Comparison of ENCODE assay signal across 20 cellular contexts in the genomic region with DNA sequence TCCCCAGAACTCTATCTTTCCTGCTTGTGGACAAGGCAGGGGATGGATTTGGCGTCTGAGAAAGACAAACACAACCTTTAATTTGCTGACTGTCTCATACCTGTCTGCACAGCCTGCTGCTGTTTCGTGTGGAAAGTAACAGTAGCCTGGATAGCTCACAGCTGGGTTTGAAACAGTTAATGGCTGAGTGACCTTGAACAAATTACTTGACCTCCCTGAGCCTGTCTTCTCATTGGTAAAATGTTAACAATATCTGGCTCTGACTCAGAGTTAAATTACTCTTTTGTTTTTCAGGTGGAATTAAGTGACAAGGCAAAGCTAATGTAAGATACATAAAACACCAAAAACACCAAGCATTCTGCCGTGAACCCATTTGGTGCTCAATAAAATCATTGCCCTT. TPM values are rescaled to one million over a fixed set of nuclear protein-coding genes. Genes with fewer than 3 reads are reported as not detected.
DNase-seq lines count a peak whose midpoint lies in the region; ATAC-seq and TF ChIP-seq lines count a peak whose summit lies in the region.
"Had no signal": no experiment of that assay in that cellular context is flagged by ENCODE, and none has a peak within 500 bp of the region (broad histone marks: within the 10 kb centered on the region; RNA-seq: fewer than 3 reads in every experiment).

No MANE protein-coding gene starts in this region.

- ATAC-seq in activated CD8-positive, alpha-beta T cell treated with anti-CD3 and anti-CD28 coated beads, Interleukin-2, amount 10 ng/mL, durations not matched to agents 7 days and 5 days: no peak
- ATAC-seq in activated CD8-positive, alpha-beta T cell treated with anti-CD3 and anti-CD28 coated beads for 36 hours: no peak
- ATAC-seq in activated B cell treated with CpG ODN at 0.5 μM for 24 hours (ENCODE audit: low read depth): no peak
- ATAC-seq in right lobe of liver: peak in 3 of 4 donors; percentile 13 to 43 (median 16)
- ATAC-seq: A549, lower lobe of right lung had no signal

- TF ChIP-seq POLR2A in right lobe of liver (IDR thresholded peaks at IDR 0.05) (no peak), breast epithelium (IDR thresholded peaks at IDR 0.05) (no peak)

- intact Hi-C loops in activated CD8-positive, alpha-beta T cell treated with anti-CD3 and anti-CD28 coated beads for 36 hours (cut with micrococcal nuclease): no loop called here
- intact Hi-C loops in activated B cell treated with CpG ODN at 0.5 μM for 24 hours (cut with micrococcal nuclease) (no loop called here), right lobe of liver (cut with DNase I) (no loop called here), breast epithelium (cut with DNase I; ENCODE audit: low total_unique reads) (no loop called here)

- 68% methylated on average over 1 of the region's 3 CpGs for WGBS in right lobe of liver (ENCODE audit: insufficient coverage, low coverage, low lambda C conversion rate, missing lambda C conversion rate)

- H3K4me1 Mint-ChIP-seq in activated CD8-positive, alpha-beta T cell treated with anti-CD3 and anti-CD28 coated beads, Interleukin-2, amount 10 ng/mL, durations not matched to agents 7 days and 5 days (ENCODE audit: low read depth): peaks cover 38% of the 10 kb centered on the region
- peaks cover 18% of the 10 kb centered on the region for H3K4me1 Mint-ChIP-seq in activated CD8-positive, alpha-beta T cell treated with anti-CD3 and anti-CD28 coated beads for 36 hours (ENCODE audit: low read depth)
- H3K4me1 Mint-ChIP-seq in activated B cell treated with CpG ODN at 0.5 μM for 24 hours (peaks cover 30% of the 10 kb centered on the region), type B pancreatic cell (ENCODE audit: unreplicated experiment) (peaks cover 58% of the 10 kb centered on the region)

- CTCF ChIA-PET in activated CD8-positive, alpha-beta T cell treated with anti-CD3 and anti-CD28 coated beads, Interleukin-2, amount 10 ng/mL, durations not matched to agents 7 days and 5 days (lab: Charles Lee): interaction anchor here (1.4 to 2.2 kb wide), 3 partner anchors 9 to 88 kb away, joined by 3 to 6 read pairs (median 4); no protein-coding TSS in a partner anchor
- CTCF ChIA-PET in activated CD8-positive, alpha-beta T cell treated with anti-CD3 and anti-CD28 coated beads for 36 hours (lab: Charles Lee): interaction anchor here (1.1 kb wide), 1 partner anchor 37 kb away, joined by 3 read pairs; no protein-coding TSS in a partner anchor
- CTCF ChIA-PET in activated B cell treated with CpG ODN at 0.5 μM for 24 hours (lab: Charles Lee): interaction anchor here (1.1 kb wide), 1 partner anchor 241 kb away, joined by 3 read pairs; no protein-coding TSS in a partner anchor

- no peak overlapping the region for H3K4me3 ChIP-seq in right lobe of liver
- H3K4me3 ChIP-seq in breast epithelium: no peak overlapping the region
- H3K4me3 ChIP-seq: A549, lower lobe of right lung, testis had no signal

- H3K4me3 Mint-ChIP-seq in activated CD8-positive, alpha-beta T cell treated with anti-CD3 and anti-CD28 coated beads, Interleukin-2, amount 10 ng/mL, durations not matched to agents 7 days and 5 days: no peak overlapping the region
- no peak overlapping the region for H3K4me3 Mint-ChIP-seq in activated CD8-positive, alpha-beta T cell treated with anti-CD3 and anti-CD28 coated beads for 36 hours
- no peak overlapping the region for H3K4me3 Mint-ChIP-seq in activated B cell treated with CpG ODN at 0.5 μM for 24 hours
- H3K4me3 Mint-ChIP-seq in type B pancreatic cell: no peak overlapping the region

- no peak for DNase-seq in activated CD8-positive, alpha-beta T cell treated with anti-CD3 and anti-CD28 coated beads, Interleukin-2, amount 10 ng/mL, durations not matched to agents 7 days and 5 days
- DNase-seq in activated CD8-positive, alpha-beta T cell treated with anti-CD3 and anti-CD28 coated beads for 36 hours: no peak
- no peak for DNase-seq in activated B cell treated with CpG ODN at 0.5 μM for 24 hours
- no peak for DNase-seq in right lobe of liver
- DNase-seq in type B pancreatic cell (ENCODE audit: extremely low spot score, unreplicated experiment): no peak
- DNase-seq in stimulated activated CD4-positive, alpha-beta T cell treated with anti-CD3 and anti-CD28 coated beads, Interleukin-4, amount 100 ng/mL, for 1 hour: no peak
- DNase-seq in breast epithelium (ENCODE audit: low spot score in 2 of 2): no peak
- no peak for DNase-seq in NCI-H748 (lab: John Stamatoyannopoulos, UW; ENCODE audit: unreplicated experiment)
- DNase-seq: dermis blood vessel endothelial cell; DMS 273 treated with DMSO at 0.1 percent for 48 hours; GF-D8; lower lobe of right lung; NCI-H1436 treated with DMSO at 0.1 percent for 48 hours; NK-92 treated with Interleukin-12 subunit alpha and Interleukin-12 subunit beta, amount 100 ng/mL, for 24 hours; RPMI8226; testis; WERI-Rb-1 had no signal

- H3K9me3 Mint-ChIP-seq in activated CD8-positive, alpha-beta T cell treated with anti-CD3 and anti-CD28 coated beads, Interleukin-2, amount 10 ng/mL, durations not matched to agents 7 days and 5 days (ENCODE audit: insufficient read depth): no peaks in the 10 kb centered on the region
- H3K9me3 Mint-ChIP-seq in activated CD8-positive, alpha-beta T cell treated with anti-CD3 and anti-CD28 coated beads for 36 hours: no peaks in the 10 kb centered on the region
- no peaks in the 10 kb centered on the region for H3K9me3 Mint-ChIP-seq in activated B cell treated with CpG ODN at 0.5 μM for 24 hours
- H3K9me3 Mint-ChIP-seq in type B pancreatic cell: no peaks in the 10 kb centered on the region

- peaks cover 3% of the 10 kb centered on the region for H3K27me3 Mint-ChIP-seq in activated CD8-positive, alpha-beta T cell treated with anti-CD3 and anti-CD28 coated beads, Interleukin-2, amount 10 ng/mL, durations not matched to agents 7 days and 5 days (ENCODE audit: low read depth)
- no peaks in the 10 kb centered on the region for H3K27me3 Mint-ChIP-seq in activated CD8-positive, alpha-beta T cell treated with anti-CD3 and anti-CD28 coated beads for 36 hours
- no peaks in the 10 kb centered on the region for H3K27me3 Mint-ChIP-seq in activated B cell treated with CpG ODN at 0.5 μM for 24 hours
- no peaks in the 10 kb centered on the region for H3K27me3 Mint-ChIP-seq in type B pancreatic cell

- H3K4me1 ChIP-seq in right lobe of liver (peaks cover 0 to 4% (median 0%) of the 10 kb centered on the region in 4 donors), breast epithelium (peaks cover 0 to 15% of the 10 kb centered on the region in 2 donors)
- H3K4me1 ChIP-seq: A549 had no signal

- H3K27me3 ChIP-seq in right lobe of liver: no peaks in the 10 kb centered on the region
- H3K27me3 ChIP-seq in breast epithelium: no peaks in the 10 kb centered on the region
- H3K27me3 ChIP-seq: testis had no signal

- POLR2A ChIA-PET in activated CD8-positive, alpha-beta T cell treated with anti-CD3 and anti-CD28 coated beads, Interleukin-2, amount 10 ng/mL, durations not matched to agents 7 days and 5 days (lab: Charles Lee): interaction anchor here (1.0 kb wide), 1 partner anchor 21 kb away, joined by 3 read pairs; no protein-coding TSS in a partner anchor
- POLR2A ChIA-PET in activated CD8-positive, alpha-beta T cell treated with anti-CD3 and anti-CD28 coated beads for 36 hours (lab: Charles Lee): interaction anchor here (1.0 kb wide), 1 partner anchor 178 kb away, joined by 3 read pairs; no protein-coding TSS in a partner anchor
- POLR2A ChIA-PET in activated B cell treated with CpG ODN at 0.5 μM for 24 hours (lab: Charles Lee): interaction anchor here (3.5 kb wide), 1 partner anchor 16 kb away, joined by 31 read pairs; no protein-coding TSS in a partner anchor

- H3K36me3 ChIP-seq in right lobe of liver: no peaks in the 10 kb centered on the region
- no peaks in the 10 kb centered on the region for H3K36me3 ChIP-seq in breast epithelium
- H3K36me3 ChIP-seq: lower lobe of right lung, WERI-Rb-1 had no signal

- H3K36me3 Mint-ChIP-seq in activated CD8-positive, alpha-beta T cell treated with anti-CD3 and anti-CD28 coated beads, Interleukin-2, amount 10 ng/mL, durations not matched to agents 7 days and 5 days (ENCODE audit: low read depth): no peaks in the 10 kb centered on the region
- H3K36me3 Mint-ChIP-seq in activated CD8-positive, alpha-beta T cell treated with anti-CD3 and anti-CD28 coated beads for 36 hours (ENCODE audit: low read depth): no peaks in the 10 kb centered on the region
- H3K36me3 Mint-ChIP-seq in activated B cell treated with CpG ODN at 0.5 μM for 24 hours (ENCODE audit: low read depth): no peaks in the 10 kb centered on the region
- H3K36me3 Mint-ChIP-seq in type B pancreatic cell: no peaks in the 10 kb centered on the region

- TF ChIP-seq CTCF in activated CD8-positive, alpha-beta T cell treated with anti-CD3 and anti-CD28 coated beads for 36 hours (IDR thresholded peaks at IDR 0.05): no peak
- no peak for TF ChIP-seq CTCF in activated B cell treated with CpG ODN at 0.5 μM for 24 hours (IDR thresholded peaks at IDR 0.05)
- no peak for TF ChIP-seq CTCF in right lobe of liver (IDR thresholded peaks at IDR 0.05)
- no peak for TF ChIP-seq CTCF in type B pancreatic cell (conservative IDR thresholded peaks at IDR 0.05)
- no peak for TF ChIP-seq CTCF in breast epithelium (IDR thresholded peaks at IDR 0.05)

- H3K27ac Mint-ChIP-seq in activated CD8-positive, alpha-beta T cell treated with anti-CD3 and anti-CD28 coated beads, Interleukin-2, amount 10 ng/mL, durations not matched to agents 7 days and 5 days: peak overlapping the region; percentile 49
- no peak overlapping the region for H3K27ac Mint-ChIP-seq in activated CD8-positive, alpha-beta T cell treated with anti-CD3 and anti-CD28 coated beads for 36 hours
- peak overlapping the region; percentile 35 for H3K27ac Mint-ChIP-seq in activated B cell treated with CpG ODN at 0.5 μM for 24 hours
- peak overlapping the region; percentile 26 for H3K27ac Mint-ChIP-seq in type B pancreatic cell

- no peaks in the 10 kb centered on the region for H3K9me3 ChIP-seq in right lobe of liver
- no peaks in the 10 kb centered on the region for H3K9me3 ChIP-seq in breast epithelium
- H3K9me3 ChIP-seq: A549, lower lobe of right lung, testis had no signal

- H3K27ac ChIP-seq in right lobe of liver (no peak overlapping the region), breast epithelium (no peak overlapping the region)
- H3K27ac ChIP-seq: A549, C4-2B, epithelial cell of prostate, lower lobe of right lung, testis, WERI-Rb-1 had no signal

RNA-seq across cellular contexts. Expression of a gene that starts 41.1 kb away (rescaled TPM):
- 10 to 100 TPM; 61.5 to 65.0 TPM for total RNA-seq in activated CD8-positive, alpha-beta T cell treated with anti-CD3 and anti-CD28 coated beads, Interleukin-2, amount 10 ng/mL, durations not matched to agents 7 days and 5 days
- total RNA-seq in activated CD8-positive, alpha-beta T cell treated with anti-CD3 and anti-CD28 coated beads for 36 hours: 10 to 100 TPM; 11.3 to 13.8 TPM
- total RNA-seq in activated B cell treated with CpG ODN at 0.5 μM for 24 hours (21.9 and 29.3 TPM in 2 replicates), right lobe of liver (10 to 100 TPM in 2 of 6 experiments, 1 to 10 TPM in 4; 5.3 to 25.8 (median 8.8) TPM), type B pancreatic cell (ENCODE audit: low replicate concordance) (22.2 and 25.8 TPM in 2 replicates), breast epithelium (10 to 100 TPM in 2 of 3 donors, 1 to 10 TPM in 1; 6.6 to 25.8 (median 18.1) TPM)

Comparison
In these comparisons a context has a peak if more than half of its experiments do, and no peak if none do; other contexts are left out.
1. ATAC-seq: peak in right lobe of liver (3 of 4); none in activated CD8-positive, alpha-beta T cell treated with anti-CD3 and anti-CD28 coated beads, Interleukin-2, amount 10 ng/mL, durations not matched to agents 7 days and 5 days (single experiment), activated CD8-positive, alpha-beta T cell treated with anti-CD3 and anti-CD28 coated beads for 36 hours (single experiment) and activated B cell treated with CpG ODN at 0.5 μM for 24 hours (single experiment).